Comparison of ENCODE assay signal across 9 cellular contexts in the genomic region with DNA sequence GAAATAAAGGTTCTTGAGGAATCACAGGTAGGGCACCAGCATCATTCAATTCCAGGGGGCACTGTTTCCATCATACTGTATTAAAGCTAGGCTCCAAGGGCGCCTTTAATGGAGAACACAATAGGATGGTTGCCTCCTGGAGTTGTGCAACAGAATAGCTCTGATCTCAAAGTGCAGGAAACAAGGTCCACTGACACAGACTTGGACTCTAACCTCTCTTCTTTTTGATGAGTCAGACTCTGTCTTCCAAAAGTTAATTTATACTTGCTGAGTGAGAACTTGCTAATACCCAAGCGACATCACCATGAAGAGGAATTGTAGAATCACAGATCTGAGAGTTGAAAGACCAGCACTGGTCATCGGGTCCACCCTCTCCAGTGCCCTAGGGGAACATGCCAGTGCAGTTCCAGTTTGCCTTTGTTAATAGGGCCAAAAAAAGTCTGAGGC.
DNase-seq lines count a peak whose midpoint lies in the region; ATAC-seq, FAIRE-seq and TF ChIP-seq lines count a peak whose summit lies in the region.
"Had no signal": no experiment of that assay in that cellular context is flagged by ENCODE, and none has a peak within 500 bp of the region (broad histone marks: within the 10 kb centered on the region; RNA-seq: fewer than 3 reads in every experiment).

No MANE protein-coding gene starts in this region.

- H3K27me3 ChIP-seq in IMR-90 (ENCODE audit: control insufficient read depth, insufficient read depth, low read length) (no peaks in the 10 kb centered on the region), colonic mucosa (no peaks in the 10 kb centered on the region), mucosa of rectum (ENCODE audit: control insufficient read depth in 2 of 2, insufficient read depth in 2 of 2, low read length in 2 of 2) (no peaks in the 10 kb centered on the region)

- intact Hi-C loops in IMR-90 (cut with micrococcal nuclease) (no loop called here), colonic mucosa (cut with DNase I) (no loop called here)
- intact Hi-C loops in activated T-helper 1 cell treated with anti-CD3 and anti-CD28 coated beads, Interleukin-12 subunit alpha, Interleukin-12 subunit beta, Interleukin-2, Interleukin-4 antibody, amounts not matched to agents 30 ng/mL and 10 ng/mL and 1 ng/mL, durations not matched to agents 14 hours and 24 hours and 36 hours (cut with micrococcal nuclease) = no loop called here

- FAIRE-seq in GM19239 (lab: Jason Lieb, UNC) = no peak

- peak overlapping the region; percentile 13; the same call in 1 of the 2 replicates for H3K4ac ChIP-seq in IMR-90 (ENCODE audit: low read depth, low read length)

- H3K27ac ChIP-seq in IMR-90 (ENCODE audit: insufficient read depth, low read length) (no peak overlapping the region; the same call in 1 of the 2 replicates), colonic mucosa (peak overlapping the region; percentile 31), mucosa of rectum (ENCODE audit: low read depth in 2 of 2, low read length in 2 of 2) (peak overlapping the region; percentile 42 to 56)

- WGBS in IMR-90 (ENCODE audit: extremely low coverage in 2 of 2, insufficient read length in 1 of 2), 2 experiments = 60% methylated on average over 1 of the region's 3 CpGs; no CpG with 5 or more reads in 1 of the 2 experiments

- H2BK15ac ChIP-seq in IMR-90 (ENCODE audit: low read depth, low read length) = 0 out of 3 replicates have a peak overlapping the region, but pooled peaks have one; percentile 9

- CTCF ChIA-PET in IMR-90 (lab: Yijun Ruan, JAX) = no interaction called here

- no peaks in the 10 kb centered on the region for H3K79me1 ChIP-seq in IMR-90 (ENCODE audit: low read depth in 1 of 2, low read length in 2 of 2)

- no peak overlapping the region for H3K27ac Mint-ChIP-seq in activated T-helper 1 cell treated with anti-CD3 and anti-CD28 coated beads, Interleukin-12 subunit alpha, Interleukin-12 subunit beta, Interleukin-2, Interleukin-4 antibody, amounts not matched to agents 30 ng/mL and 10 ng/mL and 1 ng/mL, durations not matched to agents 14 hours and 24 hours and 36 hours

- no peak overlapping the region for H3K23ac ChIP-seq in IMR-90 (ENCODE audit: low read depth, low read length)

- no peaks in the 10 kb centered on the region for H4K20me1 ChIP-seq in IMR-90 (ENCODE audit: insufficient read depth, low read length)

- H3K9me3 ChIP-seq in IMR-90 (ENCODE audit: control insufficient read depth, insufficient read depth, low read length) (no peaks in the 10 kb centered on the region), colonic mucosa (no peaks in the 10 kb centered on the region), mucosa of rectum (ENCODE audit: control insufficient read depth in 2 of 2, low read length in 2 of 2) (no peaks in the 10 kb centered on the region)

- H3K4me1 Mint-ChIP-seq in activated T-helper 1 cell treated with anti-CD3 and anti-CD28 coated beads, Interleukin-12 subunit alpha, Interleukin-12 subunit beta, Interleukin-2, Interleukin-4 antibody, amounts not matched to agents 30 ng/mL and 10 ng/mL and 1 ng/mL, durations not matched to agents 14 hours and 24 hours and 36 hours (ENCODE audit: low read depth) = peaks cover 7% of the 10 kb centered on the region

- no peaks in the 10 kb centered on the region for H3K36me3 Mint-ChIP-seq in activated T-helper 1 cell treated with anti-CD3 and anti-CD28 coated beads, Interleukin-12 subunit alpha, Interleukin-12 subunit beta, Interleukin-2, Interleukin-4 antibody, amounts not matched to agents 30 ng/mL and 10 ng/mL and 1 ng/mL, durations not matched to agents 14 hours and 24 hours and 36 hours (ENCODE audit: low read depth)

- DNase-seq in A172 (ENCODE audit: low spot score) (peak; percentile 54), IMR-90 (peak; percentile 59), colonic mucosa (no peak), GM19239 (ENCODE audit: insufficient read length, low spot score) (no peak), GM19238 (ENCODE audit: insufficient read length, low spot score) (no peak)
- DNase-seq in activated T-helper 1 cell treated with anti-CD3 and anti-CD28 coated beads, Interleukin-12 subunit alpha, Interleukin-12 subunit beta, Interleukin-2, Interleukin-4 antibody, amounts not matched to agents 30 ng/mL and 10 ng/mL and 1 ng/mL, durations not matched to agents 14 hours and 24 hours and 36 hours (ENCODE audit: low spot score) = no peak
- DNase-seq: mesendoderm had no signal

- H3K9ac ChIP-seq in IMR-90 (ENCODE audit: low read depth, low read length) (no peak overlapping the region), colonic mucosa (ENCODE audit: low read depth in 2 of 2, low read length in 2 of 2) (no peak overlapping the region), mucosa of rectum (ENCODE audit: low read depth in 1 of 2, low read length in 2 of 2) (no peak overlapping the region)

- H3K4me1 ChIP-seq in IMR-90 (ENCODE audit: control insufficient read depth, insufficient read depth, low read length) (peaks cover 32% of the 10 kb centered on the region), colonic mucosa (no peaks in the 10 kb centered on the region), mucosa of rectum (ENCODE audit: control insufficient read depth in 2 of 2, insufficient read depth in 2 of 2, low read length in 2 of 2) (peaks cover 0 to 7% of the 10 kb centered on the region in 2 donors)

- H3K36me3 ChIP-seq in IMR-90 (ENCODE audit: control insufficient read depth, insufficient read depth, low read length) (no peaks in the 10 kb centered on the region), colonic mucosa (no peaks in the 10 kb centered on the region), mucosa of rectum (ENCODE audit: control insufficient read depth in 2 of 2, insufficient read depth in 2 of 2, low read length in 2 of 2) (no peaks in the 10 kb centered on the region)

- peak overlapping the region; percentile 61 for H3K18ac ChIP-seq in IMR-90 (ENCODE audit: low read depth, low read length)

- H3K9me3 Mint-ChIP-seq in activated T-helper 1 cell treated with anti-CD3 and anti-CD28 coated beads, Interleukin-12 subunit alpha, Interleukin-12 subunit beta, Interleukin-2, Interleukin-4 antibody, amounts not matched to agents 30 ng/mL and 10 ng/mL and 1 ng/mL, durations not matched to agents 14 hours and 24 hours and 36 hours = no peaks in the 10 kb centered on the region

- no peak overlapping the region for H2AK9ac ChIP-seq in IMR-90 (replicated peaks; ENCODE audit: low read depth, low read length, poor library complexity)

- in situ Hi-C loops in IMR-90 (cut with MboI; ENCODE audit: low sequenced_read_pairs) = no loop called here

- H2BK20ac ChIP-seq in IMR-90 (ENCODE audit: low read depth, low read length) = no peak overlapping the region

- H4K5ac ChIP-seq in IMR-90 (ENCODE audit: low read depth, low read length) = no peak overlapping the region; the same call in 1 of the 2 replicates

- H3K9me1 ChIP-seq in IMR-90 (ENCODE audit: insufficient read depth, low read length) = 0 out of 2 replicates have a peak, but pooled peaks cover 2% of the 10 kb centered on the region

- H3K4me3 ChIP-seq in IMR-90 (ENCODE audit: insufficient read depth, low read depth, low read length) (no peak overlapping the region), colonic mucosa (no peak overlapping the region), mucosa of rectum (ENCODE audit: low read length in 2 of 2) (no peak overlapping the region)

- no peak overlapping the region for H3K14ac ChIP-seq in IMR-90 (replicated peaks; ENCODE audit: low read depth, low read length)

- peak overlapping the region; percentile 9; the same call in 1 of the 2 replicates for H2BK120ac ChIP-seq in IMR-90 (ENCODE audit: low read depth, low read length)

- H3K4me2 ChIP-seq in IMR-90 (ENCODE audit: low read depth, low read length) = no peak overlapping the region

- no peak overlapping the region for H2AFZ ChIP-seq in IMR-90 (replicated peaks; ENCODE audit: low read length, poor library complexity)

- TF ChIP-seq CTCF in IMR-90 (conservative IDR thresholded peaks at IDR 0.05; ENCODE audit: low read depth, low read length) (peak; percentile 21; the same call in 1 of the 2 replicates), colonic mucosa (IDR thresholded peaks at IDR 0.05) (no peak)

- no peak overlapping the region for H4K91ac ChIP-seq in IMR-90 (ENCODE audit: insufficient read depth, low read depth, low read length)

- no TSS peak for BruUV-seq in IMR-90 (replicated peaks; lab: Mats Ljungman, UMichigan)

- no peaks in the 10 kb centered on the region for H3K27me3 Mint-ChIP-seq in activated T-helper 1 cell treated with anti-CD3 and anti-CD28 coated beads, Interleukin-12 subunit alpha, Interleukin-12 subunit beta, Interleukin-2, Interleukin-4 antibody, amounts not matched to agents 30 ng/mL and 10 ng/mL and 1 ng/mL, durations not matched to agents 14 hours and 24 hours and 36 hours (ENCODE audit: insufficient read depth)

- peak overlapping the region; percentile 28 for H2BK5ac ChIP-seq in IMR-90 (ENCODE audit: low read depth, low read length, poor library complexity, severe bottlenecking)

- TF ChIP-seq POLR2A in IMR-90 (IDR thresholded peaks at IDR 0.05; ENCODE audit: low read depth, low read length) = no peak

- peak; percentile 3; the same call in 1 of the 2 replicates for ATAC-seq in IMR-90 (ENCODE audit: low read depth)
- ATAC-seq in HG03095 (IDR thresholded peaks at IDR 0.05; ENCODE audit: unreplicated experiment) = no peak

- dilution Hi-C loops in IMR-90 (cut with HindIII; ENCODE audit: low sequenced_read_pairs, unreplicated experiment) = no loop called here

- H2AK5ac ChIP-seq in IMR-90 (ENCODE audit: low read depth, low read length) = no peak overlapping the region

- H3K56ac ChIP-seq in IMR-90 (ENCODE audit: extremely low read depth, insufficient read depth, low read length) = no peak overlapping the region

- 0 out of 4 replicates have a peak overlapping the region, but pooled peaks of 1 of the 2 experiments have one; percentile 25 for H4K8ac ChIP-seq in IMR-90 (ENCODE audit: low read depth in 2 of 2, low read length in 2 of 2)

- POLR2A ChIA-PET in IMR-90 (lab: Charles Lee; ENCODE audit: unreplicated experiment) = no interaction called here

- no peak for TF ChIP-seq RAD21 in IMR-90 (IDR thresholded peaks at IDR 0.05; ENCODE audit: low read length)

- H3K4me3 Mint-ChIP-seq in activated T-helper 1 cell treated with anti-CD3 and anti-CD28 coated beads, Interleukin-12 subunit alpha, Interleukin-12 subunit beta, Interleukin-2, Interleukin-4 antibody, amounts not matched to agents 30 ng/mL and 10 ng/mL and 1 ng/mL, durations not matched to agents 14 hours and 24 hours and 36 hours = no peak overlapping the region

TF ChIP-seq in IMR-90, 13 proteins besides CTCF, POLR2A, EP300 and RAD21:
- TF ChIP-seq FOS (IDR thresholded peaks at IDR 0.05; ENCODE audit: low read depth, low read length) (peak; percentile 27; the same call in 1 of the 2 replicates), MAFK (IDR thresholded peaks at IDR 0.05; ENCODE audit: low read depth, low read length) (peak; percentile 69; the same call in 1 of the 2 replicates), CEBPB (IDR thresholded peaks at IDR 0.05; ENCODE audit: low read depth, low read length) (peak; percentile 83), RCOR1 (IDR thresholded peaks at IDR 0.05; ENCODE audit: insufficient replicate concordance, low read length) (no peak), RFX5 (IDR thresholded peaks at IDR 0.05; ENCODE audit: low read depth, low read length) (no peak)

Comparison
In these comparisons a context has a peak if more than half of its experiments do, and no peak if none do; other contexts are left out.
1. DNase-seq: peak in A172 (single experiment) and IMR-90 (single experiment); none in colonic mucosa (single experiment), activated T-helper 1 cell treated with anti-CD3 and anti-CD28 coated beads, Interleukin-12 subunit alpha, Interleukin-12 subunit beta, Interleukin-2, Interleukin-4 antibody, amounts not matched to agents 30 ng/mL and 10 ng/mL and 1 ng/mL, durations not matched to agents 14 hours and 24 hours and 36 hours (single experiment), GM19239 (single experiment) and GM19238 (single experiment).